In the genomic region with DNA sequence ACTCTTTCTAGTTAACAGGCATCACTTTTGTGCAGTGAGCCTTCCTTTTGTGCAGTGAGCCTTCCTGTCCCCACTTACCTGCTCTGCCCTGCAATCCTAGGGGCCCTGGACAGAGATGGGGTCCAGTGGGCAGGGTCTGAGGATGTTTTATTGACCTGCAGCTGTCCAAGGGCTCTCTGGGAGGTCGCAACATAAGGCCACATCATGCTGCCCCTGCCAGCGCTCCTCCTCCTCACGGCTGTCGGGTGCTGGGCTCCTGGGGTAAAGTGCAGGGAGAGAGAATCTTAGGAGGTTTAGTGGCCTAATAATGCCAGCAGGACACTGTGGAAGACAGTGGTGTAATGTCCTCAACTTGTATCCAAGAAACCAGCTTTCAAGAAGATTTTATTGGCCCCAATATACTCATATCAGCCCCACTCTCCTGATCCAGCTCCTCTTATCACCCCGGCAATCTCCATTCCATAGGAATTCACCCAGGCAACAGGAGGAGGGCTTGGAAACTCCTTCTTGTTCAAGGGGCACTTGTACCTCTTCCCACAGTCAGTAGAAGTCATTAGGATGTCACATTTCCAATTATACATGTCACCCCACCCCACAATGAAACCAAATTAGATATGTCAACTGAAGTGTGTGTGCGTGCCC, we compare ENCODE assay signal across 6 cellular contexts. TPM values are rescaled to one million over a fixed set of nuclear protein-coding genes. Genes with fewer than 3 reads are reported as not detected.
"Had no signal": no experiment of that assay in that cellular context is flagged by ENCODE, and none has a peak within 500 bp of the region (broad histone marks: within the 10 kb centered on the region; RNA-seq: fewer than 3 reads in every experiment).

No MANE protein-coding gene starts in this region.

- H3K9me3 Mint-ChIP-seq: GM23338, H9 had no signal

- H3K27ac Mint-ChIP-seq: GM23338 had no signal

- H3K4me3 ChIP-seq: GM23338 had no signal

- H3K4me3 Mint-ChIP-seq: GM23338, H9 had no signal

- DNase-seq: H9, HCEC 1CT, IMR-90 had no signal

RNA-seq across cellular contexts. Expression of a gene that starts 41.9 kb away (rescaled TPM):
- total RNA-seq: GM23338, H1, H9, HT-29, IMR-90 had no signal
